Comparison of ENCODE assay signal across 30 cellular contexts in the genomic region with DNA sequence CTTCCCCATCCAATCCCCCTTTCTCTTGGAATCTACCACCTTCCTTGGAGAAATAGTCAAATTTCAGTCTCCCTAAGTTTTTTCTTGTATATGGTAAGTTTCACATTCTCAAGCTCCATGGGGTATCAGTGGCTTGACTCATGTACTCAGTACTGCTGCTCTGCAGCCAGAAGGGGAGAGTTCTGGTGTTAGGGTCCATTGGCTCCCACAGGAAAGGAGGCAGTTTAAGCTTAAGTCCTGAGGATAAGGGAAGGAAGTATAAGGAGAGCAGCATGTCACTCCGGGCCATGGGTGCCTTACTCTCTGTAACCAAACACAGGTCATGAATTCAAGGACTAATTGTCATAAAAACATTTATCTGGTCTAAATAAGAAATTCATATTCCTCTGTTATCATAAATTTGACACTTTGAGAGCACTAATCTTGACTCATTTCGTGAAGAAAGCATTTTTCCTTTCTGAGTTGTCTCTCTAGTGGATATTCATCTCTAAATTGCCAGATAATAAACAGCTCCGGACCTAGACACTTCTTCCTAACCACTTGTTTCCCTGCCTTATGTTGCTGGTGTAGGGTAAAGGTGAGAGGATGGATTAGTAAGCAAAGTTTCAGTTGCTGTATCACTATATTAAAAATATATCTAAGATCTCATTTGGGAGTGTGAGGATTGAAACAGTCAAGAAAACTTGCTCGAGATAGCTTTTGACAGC. TPM values are rescaled to one million over a fixed set of nuclear protein-coding genes. Genes with fewer than 3 reads are reported as not detected.
DNase-seq lines count a peak whose midpoint lies in the region; ATAC-seq and TF ChIP-seq lines count a peak whose summit lies in the region.
"Had no signal": no experiment of that assay in that cellular context is flagged by ENCODE, and none has a peak within 500 bp of the region (broad histone marks: within the 10 kb centered on the region; RNA-seq: fewer than 3 reads in every experiment).

No MANE protein-coding gene starts in this region.

- H3K9me3 Mint-ChIP-seq in activated CD8-positive, alpha-beta memory T cell treated with anti-CD3 and anti-CD28 coated beads, Interleukin-2, amount 10 ng/mL, durations not matched to agents 7 days and 5 days (ENCODE audit: low read depth) = no peaks in the 10 kb centered on the region
- no peaks in the 10 kb centered on the region for H3K9me3 Mint-ChIP-seq in WTC11
- H3K9me3 Mint-ChIP-seq: stimulated activated naive B cell treated with anti-CD40 and anti-IgM and Interleukin-4, amounts not matched to agents 10 μg/mL and 1 μg/mL and 100 μg/mL, for 72 hours had no signal

- H3K4me1 Mint-ChIP-seq in activated CD8-positive, alpha-beta memory T cell treated with anti-CD3 and anti-CD28 coated beads, Interleukin-2, amount 10 ng/mL, durations not matched to agents 7 days and 5 days = peaks cover 12% of the 10 kb centered on the region
- peaks cover 4% of the 10 kb centered on the region for H3K4me1 Mint-ChIP-seq in WTC11

- peaks cover 18% of the 10 kb centered on the region for H3K27me3 Mint-ChIP-seq in activated CD8-positive, alpha-beta memory T cell treated with anti-CD3 and anti-CD28 coated beads, Interleukin-2, amount 10 ng/mL, durations not matched to agents 7 days and 5 days
- H3K27me3 Mint-ChIP-seq in WTC11 (ENCODE audit: low read depth) = peaks cover 9% of the 10 kb centered on the region
- H3K27me3 Mint-ChIP-seq: stimulated activated naive B cell treated with anti-CD40 and anti-IgM and Interleukin-4, amounts not matched to agents 10 μg/mL and 1 μg/mL and 100 μg/mL, for 72 hours had no signal

- DNase-seq in activated CD8-positive, alpha-beta memory T cell treated with anti-CD3 and anti-CD28 coated beads, Interleukin-2, amount 10 ng/mL, durations not matched to agents 7 days and 5 days = no peak
- no peak for DNase-seq in activated CD8-positive, alpha-beta memory T cell treated with anti-CD3 and anti-CD28 coated beads, Interleukin-2, amount 50 U/mL, for 48 hours
- no peak for DNase-seq in WTC11 (ENCODE audit: low spot score)
- DNase-seq in activated CD4-positive, alpha-beta T cell treated with anti-CD3 and anti-CD28 coated beads, Interleukin-2, amount 50 U/mL, for 1 hour = no peak
- DNase-seq: activated gamma-delta T cell treated with Interleukin-2 at 50 U/mL for 16 hours; amygdala; Caco-2; colonic mucosa; DND-41; effector memory CD4-positive, alpha-beta T cell; foreskin keratinocyte; left cardiac atrium; mesenchymal stem cell; NCI-H1105 treated with DMSO at 0.1 percent for 48 hours; NCI-H2029 treated with DMSO at 0.1 percent for 48 hours; NCI-H345; NCI-H82; OCI-M1; spleen; stimulated activated CD4-positive, alpha-beta T cell treated with anti-CD3 and anti-CD28 coated beads, Interleukin-2, amount 100 ng/mL, for 48 hours; stimulated activated naive B cell treated with anti-CD40 and anti-IgM and Interleukin-4, amounts not matched to agents 10 μg/mL and 1 μg/mL and 100 μg/mL, for 72 hours; T-helper 9 cell; WERI-Rb-1 had no signal

- POLR2A ChIA-PET in WTC11 (lab: Charles Lee) = no interaction called here

- ATAC-seq in activated CD8-positive, alpha-beta memory T cell treated with anti-CD3 and anti-CD28 coated beads, Interleukin-2, amount 10 ng/mL, durations not matched to agents 7 days and 5 days = peak; percentile 71
- ATAC-seq in GM19351 (IDR thresholded peaks at IDR 0.05; ENCODE audit: unreplicated experiment) (peak; percentile 30), WTC11 (peak; percentile 21; the same call in 1 of the 2 replicates), HG02870 (IDR thresholded peaks at IDR 0.05; ENCODE audit: unreplicated experiment) (no peak), GM18867 (IDR thresholded peaks at IDR 0.05; ENCODE audit: unreplicated experiment) (no peak)
- ATAC-seq: esophagus mucosa; foreskin keratinocyte; SK-N-SH treated with all-trans-retinoic acid at 6 μM for 48 hours; stimulated activated naive B cell treated with anti-CD40 and anti-IgM and Interleukin-4, amounts not matched to agents 10 μg/mL and 1 μg/mL and 100 μg/mL, for 72 hours had no signal

- H3K27me3 ChIP-seq in neutrophil = no peaks in the 10 kb centered on the region
- H3K27me3 ChIP-seq: colonic mucosa had no signal

- no peaks in the 10 kb centered on the region for H3K9me3 ChIP-seq in neutrophil
- H3K9me3 ChIP-seq: Caco-2, colonic mucosa, spleen, thoracic aorta had no signal

- peaks cover 1% of the 10 kb centered on the region for H3K36me3 Mint-ChIP-seq in activated CD8-positive, alpha-beta memory T cell treated with anti-CD3 and anti-CD28 coated beads, Interleukin-2, amount 10 ng/mL, durations not matched to agents 7 days and 5 days
- H3K36me3 Mint-ChIP-seq in WTC11 = no peaks in the 10 kb centered on the region
- H3K36me3 Mint-ChIP-seq: stimulated activated naive B cell treated with anti-CD40 and anti-IgM and Interleukin-4, amounts not matched to agents 10 μg/mL and 1 μg/mL and 100 μg/mL, for 72 hours had no signal

- TF ChIP-seq CTCF in WTC11 (IDR thresholded peaks at IDR 0.05) (no peak), neutrophil (IDR thresholded peaks at IDR 0.05) (no peak)

- CTCF ChIA-PET in activated CD8-positive, alpha-beta memory T cell treated with anti-CD3 and anti-CD28 coated beads, Interleukin-2, amount 10 ng/mL, durations not matched to agents 7 days and 5 days (lab: Charles Lee) = interaction anchor here (1.3 to 1.7 kb wide), 2 partner anchors 19 to 33 kb away, joined by 5 to 6 read pairs; partner anchors contain the start of gene SORL1
- CTCF ChIA-PET in WTC11 (lab: Charles Lee) = interaction anchor here (1.4 kb wide), 1 partner anchor 9 kb away, joined by 4 read pairs; no protein-coding TSS in a partner anchor

- peaks cover 79 to 96% of the 10 kb centered on the region in 2 experiments for H3K4me1 ChIP-seq in neutrophil (ENCODE audit: control insufficient read depth in 1 of 2, insufficient read depth in 1 of 2, low read depth in 1 of 2, low read length in 1 of 2)
- H3K4me1 ChIP-seq: Caco-2, colonic mucosa had no signal

- H3K27ac Mint-ChIP-seq in activated CD8-positive, alpha-beta memory T cell treated with anti-CD3 and anti-CD28 coated beads, Interleukin-2, amount 10 ng/mL, durations not matched to agents 7 days and 5 days = no peak overlapping the region
- no peak overlapping the region for H3K27ac Mint-ChIP-seq in WTC11
- H3K27ac Mint-ChIP-seq: stimulated activated naive B cell treated with anti-CD40 and anti-IgM and Interleukin-4, amounts not matched to agents 10 μg/mL and 1 μg/mL and 100 μg/mL, for 72 hours had no signal

- H3K36me3 ChIP-seq in neutrophil = no peaks in the 10 kb centered on the region
- H3K36me3 ChIP-seq: colonic mucosa, spleen, thoracic aorta, WERI-Rb-1 had no signal

- H3K4me3 Mint-ChIP-seq in activated CD8-positive, alpha-beta memory T cell treated with anti-CD3 and anti-CD28 coated beads, Interleukin-2, amount 10 ng/mL, durations not matched to agents 7 days and 5 days = no peak overlapping the region
- no peak overlapping the region for H3K4me3 Mint-ChIP-seq in WTC11
- H3K4me3 Mint-ChIP-seq: stimulated activated naive B cell treated with anti-CD40 and anti-IgM and Interleukin-4, amounts not matched to agents 10 μg/mL and 1 μg/mL and 100 μg/mL, for 72 hours had no signal

- peak overlapping the region; percentile 91 for H3K27ac ChIP-seq in neutrophil
- H3K27ac ChIP-seq: colonic mucosa, foreskin keratinocyte, spleen, thoracic aorta, WERI-Rb-1 had no signal

- no peak overlapping the region for H3K4me3 ChIP-seq in neutrophil (ENCODE audit: low read depth in 1 of 2, low read length in 1 of 2)
- H3K4me3 ChIP-seq: colonic mucosa, spleen, thoracic aorta had no signal

TF ChIP-seq in WTC11, 78 proteins besides CTCF, POLR2A, EP300 and RAD21 (continues in another document):
- TF ChIP-seq FOXJ3 (CRISPR knock-in tag; IDR thresholded peaks at IDR 0.05; ENCODE audit: borderline replicate concordance) (no peak), ZNF232 (CRISPR knock-in tag; IDR thresholded peaks at IDR 0.05) (no peak), ZBTB43 (CRISPR knock-in tag; IDR thresholded peaks at IDR 0.05) (no peak), ZNF512 (CRISPR knock-in tag; IDR thresholded peaks at IDR 0.05; ENCODE audit: borderline replicate concordance) (no peak), CREB1 (CRISPR knock-in tag; IDR thresholded peaks at IDR 0.05) (no peak), SP1 (CRISPR knock-in tag; conservative IDR thresholded peaks at IDR 0.05) (no peak), ESRRA (CRISPR knock-in tag; IDR thresholded peaks at IDR 0.05; ENCODE audit: borderline replicate concordance) (no peak), ATF1 (CRISPR knock-in tag; IDR thresholded peaks at IDR 0.05) (no peak), EMX1 (CRISPR knock-in tag; IDR thresholded peaks at IDR 0.05) (no peak)
- TF ChIP-seq, protein P1, sequence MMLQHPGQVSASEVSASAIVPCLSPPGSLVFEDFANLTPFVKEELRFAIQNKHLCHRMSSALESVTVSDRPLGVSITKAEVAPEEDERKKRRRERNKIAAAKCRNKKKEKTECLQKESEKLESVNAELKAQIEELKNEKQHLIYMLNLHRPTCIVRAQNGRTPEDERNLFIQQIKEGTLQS (CRISPR knock-in tag; conservative IDR thresholded peaks at IDR 0.05) = no peak

RNA-seq across cellular contexts. Expression of gene SORL1, which starts 20.1 kb away (rescaled TPM):
- total RNA-seq in activated CD8-positive, alpha-beta memory T cell treated with anti-CD3 and anti-CD28 coated beads, Interleukin-2, amount 10 ng/mL, durations not matched to agents 7 days and 5 days = 10 to 100 TPM; 17.4 to 38.6 TPM
- total RNA-seq in WTC11 (2021) = 78.1 to 87.1 TPM (median 78.1 TPM) in 3 replicates

Comparison
In these comparisons a context has a peak if more than half of its experiments do, and no peak if none do; other contexts are left out.
1. ATAC-seq: peak in activated CD8-positive, alpha-beta memory T cell treated with anti-CD3 and anti-CD28 coated beads, Interleukin-2, amount 10 ng/mL, durations not matched to agents 7 days and 5 days (single experiment), GM19351 (single experiment) and WTC11 (single experiment); none in HG02870 (single experiment) and GM18867 (single experiment).